Comparison of ENCODE assay signal across 1 cellular context in genomic region chr5:181207214-181207959, GRCh38.
TF ChIP-seq lines count a peak whose summit lies in the region.

No MANE protein-coding gene starts in this region.

TF ChIP-seq in K562, 482 proteins besides CTCF, POLR2A, EP300 and RAD21 (continued from another document and continues in another):
- TF ChIP-seq ZNF609 (CRISPR knock-in tag; IDR thresholded peaks at IDR 0.05; ENCODE audit: borderline replicate concordance), result no peak
- no peak for TF ChIP-seq ZNF398 (CRISPR knock-in tag; IDR thresholded peaks at IDR 0.05)
- TF ChIP-seq STAT5A (IDR thresholded peaks at IDR 0.05; ENCODE audit: borderline replicate concordance, low read length), result no peak; the same call in 1 of the 2 replicates
- no peak for TF ChIP-seq ZNF512 (tag; IDR thresholded peaks at IDR 0.05)
- TF ChIP-seq RBBP5 (IDR thresholded peaks at IDR 0.05; ENCODE audit: borderline replicate concordance, insufficient read depth, low read length, poor library complexity, severe bottlenecking), result no peak
- TF ChIP-seq FOXK2 (conservative IDR thresholded peaks at IDR 0.05 in 1 of 2, IDR thresholded peaks at IDR 0.05 in 1 of 2; ENCODE audit: low read depth in 2 of 2), result peak in 1 of 2 experiments; percentile 70; a peak in 1 of 4 replicates
- TF ChIP-seq NCOA2 (IDR thresholded peaks at IDR 0.05; ENCODE audit: partially characterized antibody in 2 of 2), result no peak
- peak; percentile 99 for TF ChIP-seq POLR2H (tag; IDR thresholded peaks at IDR 0.05; ENCODE audit: low read depth)
- no peak; the same call in 1 of the 2 replicates for TF ChIP-seq ZNF584 (CRISPR knock-in tag; IDR thresholded peaks at IDR 0.05; ENCODE audit: low read depth)
- no peak for TF ChIP-seq ELK3 (CRISPR knock-in tag; IDR thresholded peaks at IDR 0.05)
- TF ChIP-seq CREB3 (tag; conservative IDR thresholded peaks at IDR 0.05; ENCODE audit: low read depth), result no peak
- TF ChIP-seq ZNF707 (CRISPR knock-in tag; conservative IDR thresholded peaks at IDR 0.05), result no peak; the same call in 1 of the 2 replicates
- TF ChIP-seq NR2F6 (CRISPR knock-in tag; IDR thresholded peaks at IDR 0.05), result 0 out of 2 replicates have a peak, but pooled peaks have one; percentile 33
- TF ChIP-seq SMAD4 (CRISPR knock-in tag; conservative IDR thresholded peaks at IDR 0.05), result 0 out of 2 replicates have a peak, but pooled peaks have one; percentile 27
- TF ChIP-seq NR1H2 (CRISPR knock-in tag; IDR thresholded peaks at IDR 0.05), result no peak
- TF ChIP-seq ZBTB11 (CRISPR knock-in tag; IDR thresholded peaks at IDR 0.05), result no peak; a peak in 1 of 6 replicates
- TF ChIP-seq ARHGAP35 (IDR thresholded peaks at IDR 0.05; ENCODE audit: partially characterized antibody), result no peak
- no peak for TF ChIP-seq WHSC1 (IDR thresholded peaks at IDR 0.05; ENCODE audit: low read length)
- TF ChIP-seq FOXK1 (CRISPR knock-in tag; IDR thresholded peaks at IDR 0.05; ENCODE audit: borderline replicate concordance), result no peak; the same call in 1 of the 2 replicates
- no peak for TF ChIP-seq ZNF165 (CRISPR knock-in tag; IDR thresholded peaks at IDR 0.05; ENCODE audit: borderline replicate concordance)
- TF ChIP-seq ASH1L (IDR thresholded peaks at IDR 0.05; ENCODE audit: borderline replicate concordance, low read depth, partially characterized antibody), result no peak
- no peak for TF ChIP-seq CHD1 (IDR thresholded peaks at IDR 0.05; ENCODE audit: low read length)
- TF ChIP-seq SAP30 (IDR thresholded peaks at IDR 0.05; ENCODE audit: borderline replicate concordance, insufficient read depth, low read depth, low read length, poor library complexity, severe bottlenecking), result peak; percentile 55
- no peak for TF ChIP-seq CHD4 (IDR thresholded peaks at IDR 0.05; ENCODE audit: insufficient read depth, insufficient replicate concordance, low read depth, low read length, poor library complexity, severe bottlenecking)
- peak; percentile 77 for TF ChIP-seq NFIC (IDR thresholded peaks at IDR 0.05)
- peak; percentile 86 for TF ChIP-seq ZBTB40 (IDR thresholded peaks at IDR 0.05)
- no peak for TF ChIP-seq ZBTB40 (CRISPR knock-in tag; IDR thresholded peaks at IDR 0.05)
- no peak for TF ChIP-seq FOS (IDR thresholded peaks at IDR 0.05; ENCODE audit: extremely low read depth, insufficient read length)
- no peak for TF ChIP-seq JUN (IDR thresholded peaks at IDR 0.05; ENCODE audit: borderline replicate concordance, low read depth, low read length)
- TF ChIP-seq JUN (CRISPR knock-in tag; IDR thresholded peaks at IDR 0.05; ENCODE audit: borderline replicate concordance), result no peak
- TF ChIP-seq KLF13 (tag; IDR thresholded peaks at IDR 0.05; ENCODE audit: borderline replicate concordance, low read depth), result no peak
- TF ChIP-seq SRSF7 (optimal IDR thresholded peaks at IDR 0.05; ENCODE audit: low read depth, low read length), result no peak
- no peak for TF ChIP-seq NUFIP1 (IDR thresholded peaks at IDR 0.05; ENCODE audit: partially characterized antibody)
